ENCODE assay signal across 11 cellular contexts in genomic region chr20:17614812-17615644, GRCh38. TPM values are rescaled to one million over a fixed set of nuclear protein-coding genes. Genes with fewer than 3 reads are reported as not detected.
DNase-seq lines count a peak whose midpoint lies in the region; ATAC-seq, FAIRE-seq and TF ChIP-seq lines count a peak whose summit lies in the region.
"Had no signal": no experiment of that assay in that cellular context is flagged by ENCODE, and none has a peak within 500 bp of the region (broad histone marks: within the 10 kb centered on the region; RNA-seq: fewer than 3 reads in every experiment).

No MANE protein-coding gene starts in this region.

- WGBS in pancreas, 2 donors: 46 to 51% methylated on average over 32 of the region's 32 CpGs
- WGBS in smooth muscle cell (ENCODE audit: low lambda C conversion rate): 93% methylated on average over 32 of the region's 32 CpGs

- H4K20me1 ChIP-seq in smooth muscle cell (ENCODE audit: low read depth): peaks cover 100% of the 10 kb centered on the region

- DNase-seq in CD14-positive monocyte (ENCODE audit: low spot score) (peak; percentile 72), NB4 (ENCODE audit: low read depth) (peak; percentile 85), cardiac septum (ENCODE audit: low spot score) (peak; percentile 77), pancreas (peak in 3 of 6 donors; percentile 43 to 68 (median 57)), superior temporal gyrus (ENCODE audit: extremely low spot score) (no peak), smooth muscle cell (lab: John Stamatoyannopoulos, UW; ENCODE audit: unreplicated experiment) (no peak), SKM-1 (lab: John Stamatoyannopoulos, UW; ENCODE audit: unreplicated experiment) (no peak)
- DNase-seq: activated CD4-positive, alpha-beta T cell treated with anti-CD3 and anti-CD28 coated beads, Interleukin-2, amount 50 U/mL, for 1 hour; caudate nucleus had no signal

- peaks cover 18% of the 10 kb centered on the region for H3K4me1 Mint-ChIP-seq in CD14-positive monocyte

- H3K4me1 ChIP-seq in pancreas (peaks cover 11 to 44% (median 22%) of the 10 kb centered on the region in 3 donors), smooth muscle cell (ENCODE audit: low read depth) (no peaks in the 10 kb centered on the region)

- H3K27ac ChIP-seq in pancreas (peak overlapping the region; percentile 28 to 62 (median 44)), smooth muscle cell (ENCODE audit: low read depth) (no peak overlapping the region)

- FAIRE-seq in pancreas (lab: Jason Lieb, UNC): no peak

- TF ChIP-seq CTCF in CD14-positive monocyte (IDR thresholded peaks at IDR 0.05) (no peak), NB4 (IDR thresholded peaks at IDR 0.05; ENCODE audit: low read depth, low read length) (no peak), pancreas (IDR thresholded peaks at IDR 0.05) (no peak), smooth muscle cell (IDR thresholded peaks at IDR 0.05; ENCODE audit: borderline replicate concordance, insufficient read depth, poor library complexity, severe bottlenecking) (no peak)

- H3K36me3 ChIP-seq in pancreas (peaks cover 9 to 49% (median 46%) of the 10 kb centered on the region in 3 donors), smooth muscle cell (ENCODE audit: low read depth) (no peaks in the 10 kb centered on the region)

- TF ChIP-seq POLR2A in NB4 (IDR thresholded peaks at IDR 0.05; ENCODE audit: extremely low read depth, insufficient read length): no peak

- no peak overlapping the region for H2AFZ ChIP-seq in smooth muscle cell (ENCODE audit: low read depth)

- no peak overlapping the region for H3K4me2 ChIP-seq in smooth muscle cell

- H3F3A ChIP-seq in smooth muscle cell (ENCODE audit: low read depth): peaks cover 52% of the 10 kb centered on the region

- no peaks in the 10 kb centered on the region for H3K9me3 Mint-ChIP-seq in CD14-positive monocyte
- H3K9me3 Mint-ChIP-seq: stimulated activated memory B cell treated with anti-CD40 and anti-IgM and Interleukin-4, amounts not matched to agents 10 μg/mL and 1 μg/mL and 100 μg/mL, for 72 hours had no signal

- H3K4me3 ChIP-seq in NB4 (ENCODE audit: low read depth, low read length) (no peak overlapping the region), pancreas (no peak overlapping the region), smooth muscle cell (no peak overlapping the region)

- no peaks in the 10 kb centered on the region for H3K79me2 ChIP-seq in smooth muscle cell (ENCODE audit: low read depth)

- H3K27me3 Mint-ChIP-seq in CD14-positive monocyte (ENCODE audit: low read depth in 3 of 3): no peaks in the 10 kb centered on the region
- H3K27me3 Mint-ChIP-seq: stimulated activated memory B cell treated with anti-CD40 and anti-IgM and Interleukin-4, amounts not matched to agents 10 μg/mL and 1 μg/mL and 100 μg/mL, for 72 hours had no signal

- H3K27ac Mint-ChIP-seq in CD14-positive monocyte: peak overlapping the region in 6 of 7 donors; percentile 10 to 79 (median 55)
- H3K27ac Mint-ChIP-seq: stimulated activated memory B cell treated with anti-CD40 and anti-IgM and Interleukin-4, amounts not matched to agents 10 μg/mL and 1 μg/mL and 100 μg/mL, for 72 hours had no signal

- H3K9me3 ChIP-seq in pancreas (no peaks in the 10 kb centered on the region), smooth muscle cell (replicated peaks; ENCODE audit: low read depth) (no peaks in the 10 kb centered on the region)

- H3K27me3 ChIP-seq in pancreas: no peaks in the 10 kb centered on the region
- no peaks in the 10 kb centered on the region for H3K27me3 ChIP-seq in smooth muscle cell (ENCODE audit: low read depth)

- intact Hi-C loops in CD14-positive monocyte (cut with micrococcal nuclease): loop anchor here in 1 of 2 donors (10.0 kb wide), 1 partner anchor 110 kb away; no protein-coding TSS in a partner anchor
- intact Hi-C loops in cardiac septum (cut with DNase I): loop anchor here (5.0 kb wide), 1 partner anchor 43 kb away; the partner anchor contains the start of gene DSTN
- intact Hi-C loops in pancreas (cut with DNase I): loop anchor here in 2 of 3 donors (5.0 to 10.0 kb wide), 2 partner anchors 73 to 80 kb away; partner anchors contain the start of gene BFSP1 (in 1 of the 2)

- peak overlapping the region in 1 of 2 donors; percentile 12 for H3K4me3 Mint-ChIP-seq in CD14-positive monocyte
- H3K4me3 Mint-ChIP-seq: stimulated activated memory B cell treated with anti-CD40 and anti-IgM and Interleukin-4, amounts not matched to agents 10 μg/mL and 1 μg/mL and 100 μg/mL, for 72 hours had no signal

- peak in 3 of 4 donors; percentile 0 to 1 (median 1) for ATAC-seq in pancreas
- no peak for ATAC-seq in GM21619 (IDR thresholded peaks at IDR 0.05; ENCODE audit: unreplicated experiment)

- H3K9ac ChIP-seq in smooth muscle cell (ENCODE audit: low read depth): no peak overlapping the region

- peaks cover 38 to 64% of the 10 kb centered on the region in 2 donors for H3K36me3 Mint-ChIP-seq in CD14-positive monocyte

RNA-seq across cellular contexts. Expression of gene DSTN, which starts 45.2 kb away (rescaled TPM):
- polyA plus RNA-seq in CD14-positive monocyte (10 to 100 TPM; 58.4 to 63.8 TPM), pancreas (100 to 1,000 TPM; 138 to 242 TPM), smooth muscle cell (534 and 559 TPM in 2 replicates)
- total RNA-seq in cardiac septum (569 TPM), pancreas (100 to 1,000 TPM; 172 to 192 (median 182) TPM), smooth muscle cell (486 and 582 TPM in 2 replicates)

Comparison
In these comparisons a context has a peak if more than half of its experiments do, and no peak if none do; other contexts are left out.
1. DNase-seq: peak in CD14-positive monocyte (single experiment), NB4 (single experiment) and cardiac septum (single experiment); none in superior temporal gyrus (single experiment), smooth muscle cell (single experiment) and SKM-1 (single experiment).